1 cellular context compared by ENCODE assay signal in the genomic region with DNA sequence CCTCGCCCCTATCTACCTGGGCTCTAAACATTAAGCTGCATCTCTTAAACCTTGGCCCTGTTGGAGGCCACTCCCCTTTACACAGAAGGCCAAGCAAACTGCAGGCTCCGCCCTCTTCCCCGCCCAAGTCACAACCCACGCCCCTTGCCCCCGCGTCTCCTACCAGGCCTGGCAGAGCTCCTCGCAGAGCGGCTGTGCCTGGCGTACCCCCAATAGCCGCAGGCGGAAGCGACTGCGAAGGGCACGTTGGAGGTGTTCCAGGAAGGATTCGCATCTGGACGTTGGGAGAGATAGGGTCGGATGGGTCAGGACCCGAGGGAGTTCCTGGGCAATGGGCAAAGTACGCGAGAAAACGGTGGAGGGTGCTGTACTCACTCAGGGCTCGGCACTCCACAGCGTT.
TF ChIP-seq lines count a peak whose summit lies in the region.

No MANE protein-coding gene starts in this region.

TF ChIP-seq in GM12878, 131 proteins besides CTCF, POLR2A, EP300 and RAD21:
- TF ChIP-seq, protein P1, sequence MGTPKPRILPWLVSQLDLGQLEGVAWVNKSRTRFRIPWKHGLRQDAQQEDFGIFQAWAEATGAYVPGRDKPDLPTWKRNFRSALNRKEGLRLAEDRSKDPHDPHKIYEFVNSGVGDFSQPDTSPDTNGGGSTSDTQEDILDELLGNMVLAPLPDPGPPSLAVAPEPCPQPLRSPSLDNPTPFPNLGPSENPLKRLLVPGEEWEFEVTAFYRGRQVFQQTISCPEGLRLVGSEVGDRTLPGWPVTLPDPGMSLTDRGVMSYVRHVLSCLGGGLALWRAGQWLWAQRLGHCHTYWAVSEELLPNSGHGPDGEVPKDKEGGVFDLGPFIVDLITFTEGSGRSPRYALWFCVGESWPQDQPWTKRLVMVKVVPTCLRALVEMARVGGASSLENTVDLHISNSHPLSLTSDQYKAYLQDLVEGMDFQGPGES (IDR thresholded peaks at IDR 0.05) = no peak
